In the genomic region with DNA sequence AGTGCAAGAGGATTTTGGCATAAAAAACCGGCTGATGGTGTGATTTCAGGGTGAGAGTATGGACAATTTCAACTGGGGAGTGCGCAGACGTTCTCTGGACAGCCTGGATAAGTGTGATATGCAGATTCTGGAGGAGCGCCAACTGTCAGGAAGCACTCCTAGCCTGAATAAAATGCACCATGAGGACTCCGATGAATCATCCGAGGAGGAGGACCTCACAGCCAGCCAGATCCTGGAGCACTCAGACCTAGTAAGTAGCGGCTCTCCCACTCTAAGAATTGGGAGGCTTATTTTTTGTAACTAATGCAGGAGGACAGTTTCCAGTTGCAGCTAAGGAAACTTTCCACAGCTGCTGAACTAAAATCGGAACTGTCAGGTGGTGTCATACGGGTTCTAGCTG, we compare ENCODE assay signal across 10 cellular contexts. TPM values are rescaled to one million over a fixed set of nuclear protein-coding genes. Genes with fewer than 3 reads are reported as not detected.
A peak's percentile ranks its signal among the peaks of the same experiment; 100 is the strongest.
DNase-seq lines count a peak whose midpoint lies in the region; ATAC-seq and TF ChIP-seq lines count a peak whose summit lies in the region.
"Had no signal": no experiment of that assay in that cellular context is flagged by ENCODE, and none has a peak within 500 bp of the region (broad histone marks: within the 10 kb centered on the region; RNA-seq: fewer than 3 reads in every experiment).

No MANE protein-coding gene starts in this region.

- peaks cover 24% of the 10 kb centered on the region for H3K4me1 ChIP-seq in skeletal muscle satellite cell (ENCODE audit: control insufficient read depth, insufficient read depth, low read length)

- DNase-seq in HT1080 (ENCODE audit: low read depth) (peak; percentile 91), MCF 10A (ENCODE audit: unreplicated experiment) (peak; percentile 95), inferior parietal cortex (ENCODE audit: extremely low spot score) (peak; percentile 67), mesenteric fat pad (ENCODE audit: low spot score) (no peak), epidermal melanocyte (ENCODE audit: insufficient read length, low spot score) (no peak)
- DNase-seq: activated CD4-positive, alpha-beta memory T cell treated with anti-CD3 and anti-CD28 coated beads for 36 hours had no signal

- H3K4me2 ChIP-seq in skeletal muscle satellite cell (ENCODE audit: low read length): peak overlapping the region; percentile 7

- no peaks in the 10 kb centered on the region for H3K27me3 ChIP-seq in skeletal muscle satellite cell (ENCODE audit: control insufficient read depth, insufficient read depth, low read length)

- H3K36me3 Mint-ChIP-seq in MCF 10A (ENCODE audit: insufficient read depth, unreplicated experiment): peaks cover 14% of the 10 kb centered on the region
- H3K36me3 Mint-ChIP-seq: activated CD4-positive, alpha-beta memory T cell treated with anti-CD3 and anti-CD28 coated beads for 36 hours had no signal

- H3K36me3 ChIP-seq in skeletal muscle satellite cell (ENCODE audit: insufficient read depth, low read length): no peaks in the 10 kb centered on the region

- ATAC-seq in GM18517 (IDR thresholded peaks at IDR 0.05; ENCODE audit: unreplicated experiment) (no peak), GM18502 (IDR thresholded peaks at IDR 0.05; ENCODE audit: poor library complexity, unreplicated experiment) (no peak)

- intact Hi-C loops in MCF 10A (cut with micrococcal nuclease): no loop called here

- TF ChIP-seq CTCF in MCF 10A (IDR thresholded peaks at IDR 0.05; ENCODE audit: unreplicated experiment): no peak

- no peaks in the 10 kb centered on the region for H3K9me3 ChIP-seq in skeletal muscle satellite cell (replicated peaks; ENCODE audit: low read length)

- POLR2A ChIA-PET in MCF 10A (lab: Yijun Ruan, JAX): interaction anchor here (0.6 to 1.6 kb wide), 4 partner anchors 9 to 247 kb away, joined by 3 to 6 read pairs (median 3); no protein-coding TSS in a partner anchor

- peak overlapping the region; percentile 8 for H3K9ac ChIP-seq in skeletal muscle satellite cell (ENCODE audit: low read depth, low read length)

- H3K4me3 Mint-ChIP-seq in MCF 10A (ENCODE audit: unreplicated experiment): peak overlapping the region; percentile 5
- H3K4me3 Mint-ChIP-seq: activated CD4-positive, alpha-beta memory T cell treated with anti-CD3 and anti-CD28 coated beads for 36 hours had no signal

- peak overlapping the region; percentile 5 for H3K27ac Mint-ChIP-seq in MCF 10A (ENCODE audit: low read depth, unreplicated experiment)
- H3K27ac Mint-ChIP-seq: activated CD4-positive, alpha-beta memory T cell treated with anti-CD3 and anti-CD28 coated beads for 36 hours had no signal

- no peaks in the 10 kb centered on the region for H3K27me3 Mint-ChIP-seq in MCF 10A (ENCODE audit: insufficient read depth, unreplicated experiment)
- H3K27me3 Mint-ChIP-seq: activated CD4-positive, alpha-beta memory T cell treated with anti-CD3 and anti-CD28 coated beads for 36 hours had no signal

- no peaks in the 10 kb centered on the region for H3K9me3 Mint-ChIP-seq in MCF 10A (ENCODE audit: unreplicated experiment)
- H3K9me3 Mint-ChIP-seq: activated CD4-positive, alpha-beta memory T cell treated with anti-CD3 and anti-CD28 coated beads for 36 hours had no signal

- CTCF ChIA-PET in MCF 10A (lab: Yijun Ruan, JAX): interaction anchor here (0.7 to 1.7 kb wide), 4 partner anchors 45 to 352 kb away, joined by 3 to 7 read pairs (median 3); no protein-coding TSS in a partner anchor

- BruUV-seq in MCF 10A (replicated peaks; lab: Mats Ljungman, UMichigan): no TSS peak

- H3K4me3 ChIP-seq in skeletal muscle satellite cell (ENCODE audit: low read length): no peak overlapping the region

- H3K4me1 Mint-ChIP-seq in MCF 10A (ENCODE audit: insufficient read depth, unreplicated experiment): peaks cover 23% of the 10 kb centered on the region

RNA-seq across cellular contexts. Expression of a gene that starts 53.6 kb away (rescaled TPM):
- not detected in 2 replicates for total RNA-seq in HT1080 (2014; rRNA removed; shearing (Covaris generic))
- not detected in 2 replicates for polyA plus RNA-seq in HT1080 (2015; cell fraction: cytosol; rRNA removed)
- 0.24 and 0.41 TPM in 2 replicates for polyA plus RNA-seq in HT1080 (2015; cell fraction: nucleus; rRNA removed)
- not detected in 2 replicates for total RNA-seq in MCF 10A (2022)
- 0.22 TPM in 1 of 2 replicates, not detected in the other for total RNA-seq in skeletal muscle satellite cell (2012; rRNA removed)
- total RNA-seq in mesenteric fat pad: not detected
- total RNA-seq: activated CD4-positive, alpha-beta memory T cell treated with anti-CD3 and anti-CD28 coated beads for 36 hours; mononuclear cell had no signal

RNA-seq across cellular contexts. Expression of a gene that starts 53.7 kb away (rescaled TPM):
- 8.0 and 10.1 TPM in 2 replicates for total RNA-seq in HT1080 (2014; rRNA removed; shearing (Covaris generic))
- polyA plus RNA-seq in HT1080 (2015; cell fraction: cytosol; rRNA removed): 4.9 and 6.8 TPM in 2 replicates
- 18.0 and 18.8 TPM in 2 replicates for polyA plus RNA-seq in HT1080 (2015; cell fraction: nucleus; rRNA removed)
- total RNA-seq in MCF 10A (2022) (7.9 and 11.9 TPM in 2 replicates), mesenteric fat pad (1.9 TPM)
- total RNA-seq in skeletal muscle satellite cell (2012; rRNA removed): 11.8 and 13.9 TPM in 2 replicates

Comparison
In these comparisons a context has a peak if more than half of its experiments do, and no peak if none do; other contexts are left out.
1. DNase-seq: peak in HT1080 (single experiment), MCF 10A (single experiment) and inferior parietal cortex (single experiment); none in mesenteric fat pad (single experiment) and epidermal melanocyte (single experiment).